Comparison of ENCODE assay signal across 2 cellular contexts in genomic region chr7:28761485-28761884, GRCh38.
TF ChIP-seq lines count a peak whose summit lies in the region.

No MANE protein-coding gene starts in this region.

TF ChIP-seq in IMR-90, 13 proteins besides CTCF, POLR2A, EP300 and RAD21:
- no peak for TF ChIP-seq BHLHE40 (IDR thresholded peaks at IDR 0.05; ENCODE audit: low read depth, low read length)
- no peak for TF ChIP-seq ELK1 (IDR thresholded peaks at IDR 0.05; ENCODE audit: borderline replicate concordance, low read depth, low read length)
- TF ChIP-seq USF2 (IDR thresholded peaks at IDR 0.05; ENCODE audit: low read depth, low read length): no peak
- TF ChIP-seq MXI1 (IDR thresholded peaks at IDR 0.05; ENCODE audit: borderline replicate concordance, low read depth, low read length): no peak
- no peak for TF ChIP-seq RCOR1 (IDR thresholded peaks at IDR 0.05; ENCODE audit: insufficient replicate concordance, low read length)
- TF ChIP-seq SMC3 (IDR thresholded peaks at IDR 0.05; ENCODE audit: low read depth, low read length): no peak
- TF ChIP-seq MAFK (IDR thresholded peaks at IDR 0.05; ENCODE audit: low read depth, low read length): no peak
- TF ChIP-seq FOS (IDR thresholded peaks at IDR 0.05; ENCODE audit: low read depth, low read length): no peak
- no peak for TF ChIP-seq NFE2L2 (IDR thresholded peaks at IDR 0.05; ENCODE audit: low read depth, low read length)
- no peak for TF ChIP-seq CHD1 (IDR thresholded peaks at IDR 0.05; ENCODE audit: low read depth, low read length)

TF ChIP-seq in H1, 55 proteins besides CTCF, POLR2A, EP300 and RAD21:
- TF ChIP-seq CTBP2 (IDR thresholded peaks at IDR 0.05; ENCODE audit: borderline replicate concordance, insufficient read depth, insufficient read length, low read length): no peak
- TF ChIP-seq ATF2 (IDR thresholded peaks at IDR 0.05; ENCODE audit: low read length): no peak
